Comparison of ENCODE assay signal across 8 cellular contexts in the genomic region with DNA sequence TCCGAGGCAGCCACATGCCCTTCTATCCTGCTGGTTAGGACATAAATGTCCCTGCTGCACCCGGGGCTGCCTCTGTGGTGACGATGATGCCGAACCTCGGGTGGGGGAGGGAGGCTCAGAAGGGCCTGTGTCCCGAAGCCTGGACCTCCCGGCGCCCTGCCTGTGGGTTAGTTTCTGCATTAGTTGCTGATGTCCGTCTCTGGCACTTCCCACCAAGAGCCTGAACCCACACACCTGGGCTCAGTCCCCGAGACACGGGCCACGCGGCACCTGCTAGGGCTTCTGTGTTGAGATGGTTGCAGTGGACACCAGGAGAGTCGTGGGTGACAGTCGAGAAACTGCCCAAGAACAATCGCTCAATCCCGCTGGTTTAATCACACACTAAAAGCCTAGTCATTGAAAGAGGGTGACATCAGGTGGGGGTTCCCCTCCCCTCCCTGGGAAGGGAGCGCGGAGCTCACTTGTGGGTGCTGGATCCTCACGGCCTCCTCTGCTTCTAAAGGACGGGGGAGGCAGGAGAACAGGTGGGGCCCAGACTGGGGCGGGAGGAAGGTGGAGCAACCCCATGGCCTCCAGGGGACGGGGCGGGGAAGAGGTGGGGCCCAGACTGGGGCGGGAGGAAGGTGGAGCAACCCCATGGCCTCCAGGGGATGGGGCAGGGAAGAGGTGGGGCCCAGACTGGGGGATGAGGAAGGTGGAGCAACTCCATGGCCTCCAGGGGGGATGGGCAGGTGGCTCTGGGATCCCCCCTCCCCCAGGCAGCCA. TPM values are rescaled to one million over a fixed set of nuclear protein-coding genes. Genes with fewer than 3 reads are reported as not detected.
DNase-seq lines count a peak whose midpoint lies in the region; ATAC-seq and TF ChIP-seq lines count a peak whose summit lies in the region.
"Not testable (repeated sequence)": the region's sequence is repeated elsewhere in the genome, so short reads cannot be mapped to it uniquely, and the experiment has no call there.

No MANE protein-coding gene starts in this region.

- H3K4me1 ChIP-seq in BE2C, psoas muscle: not testable (repeated sequence)

- TF ChIP-seq CTCF in BE2C (IDR thresholded peaks at IDR 0.05; ENCODE audit: low read depth, low read length); psoas muscle (IDR thresholded peaks at IDR 0.05): not testable (repeated sequence)

- not testable (repeated sequence) for H3K36me3 Mint-ChIP-seq in activated naive CD8-positive, alpha-beta T cell treated with anti-CD3 and anti-CD28 coated beads, Interleukin-2, amount 10 ng/mL, durations not matched to agents 7 days and 5 days

- not testable (repeated sequence) for H3K27me3 Mint-ChIP-seq in activated naive CD8-positive, alpha-beta T cell treated with anti-CD3 and anti-CD28 coated beads, Interleukin-2, amount 10 ng/mL, durations not matched to agents 7 days and 5 days

- WGBS in psoas muscle, 3 donors: 20 to 36% (median 29%) methylated on average over 22 to 25 of the region's 25 CpGs

- not testable (repeated sequence) for H3K9me3 ChIP-seq in BE2C, psoas muscle

- peak overlapping the region; percentile 59 for H3K4me3 Mint-ChIP-seq in activated naive CD8-positive, alpha-beta T cell treated with anti-CD3 and anti-CD28 coated beads, Interleukin-2, amount 10 ng/mL, durations not matched to agents 7 days and 5 days

- H3K4me1 Mint-ChIP-seq in activated naive CD8-positive, alpha-beta T cell treated with anti-CD3 and anti-CD28 coated beads, Interleukin-2, amount 10 ng/mL, durations not matched to agents 7 days and 5 days: peaks cover 10% of the 10 kb centered on the region

- H3K36me3 ChIP-seq in BE2C; psoas muscle (ENCODE audit: insufficient read depth in 1 of 2, low read depth in 1 of 2): not testable (repeated sequence)

- not testable (repeated sequence) for H3K27ac Mint-ChIP-seq in activated naive CD8-positive, alpha-beta T cell treated with anti-CD3 and anti-CD28 coated beads, Interleukin-2, amount 10 ng/mL, durations not matched to agents 7 days and 5 days

- not testable (repeated sequence) for H3K9me3 Mint-ChIP-seq in activated naive CD8-positive, alpha-beta T cell treated with anti-CD3 and anti-CD28 coated beads, Interleukin-2, amount 10 ng/mL, durations not matched to agents 7 days and 5 days

- not testable (repeated sequence) for H3K27me3 ChIP-seq in BE2C
- H3K27me3 ChIP-seq in psoas muscle (ENCODE audit: insufficient read depth in 3 of 3, low read length in 2 of 3): peaks cover 0 to 10% (median 2%) of the 10 kb centered on the region in 3 donors

- ATAC-seq in HG02973 (IDR thresholded peaks at IDR 0.05; ENCODE audit: unreplicated experiment) (peak; percentile 86), psoas muscle (peak; percentile 52 to 94 (median 66))
- peak; percentile 99 for ATAC-seq in activated naive CD8-positive, alpha-beta T cell treated with anti-CD3 and anti-CD28 coated beads, Interleukin-2, amount 10 ng/mL, durations not matched to agents 7 days and 5 days (ENCODE audit: low read depth)

- not testable (repeated sequence) for H3K4me3 ChIP-seq in BE2C (ENCODE audit: low read depth, low read length); psoas muscle

- POLR2A ChIA-PET in activated naive CD8-positive, alpha-beta T cell treated with anti-CD3 and anti-CD28 coated beads, Interleukin-2, amount 10 ng/mL, durations not matched to agents 7 days and 5 days (lab: Charles Lee): not testable (repeated sequence)

- intact Hi-C loops in psoas muscle (cut with DNase I): not testable (repeated sequence)

- DNase-seq in BE2C (peak; percentile 34), GM19240 (ENCODE audit: insufficient read length, low spot score) (peak; percentile 18), NCI-H226 (peak; percentile 3), UCSD-AML1 (lab: John Stamatoyannopoulos, UW; ENCODE audit: unreplicated experiment) (peak; percentile 68), iPS DF 19.7 (ENCODE audit: low read depth, low spot score) (peak; percentile 77), psoas muscle (peak; percentile 50 to 82)
- DNase-seq in activated naive CD8-positive, alpha-beta T cell treated with anti-CD3 and anti-CD28 coated beads, Interleukin-2, amount 10 ng/mL, durations not matched to agents 7 days and 5 days: peak; percentile 62

- H3K27ac ChIP-seq in psoas muscle: not testable (repeated sequence)

RNA-seq across cellular contexts. Expression of gene SFSWAP, which starts 29.0 kb away (rescaled TPM):
- polyA plus RNA-seq in BE2C (2012; ENCODE audit: insufficient read depth, insufficient read length, low read depth): 82.5 TPM
- 10 to 100 TPM; 65.5 to 67.8 TPM for total RNA-seq in activated naive CD8-positive, alpha-beta T cell treated with anti-CD3 and anti-CD28 coated beads, Interleukin-2, amount 10 ng/mL, durations not matched to agents 7 days and 5 days
- 10 to 100 TPM; 21.4 to 34.3 (median 23.3) TPM for total RNA-seq in psoas muscle
- 10 to 100 TPM; 19.4 to 27.5 (median 24.3) TPM for polyA plus RNA-seq in psoas muscle

Comparison
In these comparisons a context has a peak if more than half of its experiments do, and no peak if none do; other contexts are left out.
1. DNase-seq: peak in every context shown above with its lines; median percentile 77 in iPS DF 19.7; 68 in UCSD-AML1; 66 in psoas muscle; 62 in activated naive CD8-positive, alpha-beta T cell treated with anti-CD3 and anti-CD28 coated beads, Interleukin-2, amount 10 ng/mL, durations not matched to agents 7 days and 5 days; 34 in BE2C; 18 in GM19240; 3 in NCI-H226.